In genomic region chr5:141817631-141818030, GRCh38 we compare ENCODE assay signal across 18 cellular contexts.
DNase-seq lines count a peak whose midpoint lies in the region; ATAC-seq and TF ChIP-seq lines count a peak whose summit lies in the region.
"Had no signal": no experiment of that assay in that cellular context is flagged by ENCODE, and none has a peak within 500 bp of the region (broad histone marks: within the 10 kb centered on the region; RNA-seq: fewer than 3 reads in every experiment).

No MANE protein-coding gene starts in this region.

- 74 to 79% methylated on average over 6 of the region's 6 CpGs for WGBS in heart right ventricle, 2 donors
- no CpG with 5 or more reads among the region's 6 CpGs for WGBS in neuronal stem cell (ENCODE audit: extremely low coverage in 2 of 2, insufficient read length in 2 of 2, insufficient replicate concordance in 1 of 2), 2 donors
- 79 to 84% methylated on average over 6 of the region's 6 CpGs for WGBS in upper lobe of left lung, 2 donors

- TF ChIP-seq EP300 in upper lobe of left lung (IDR thresholded peaks at IDR 0.05) = no peak

- H4K91ac ChIP-seq in neuronal stem cell (ENCODE audit: low read depth, low read length, poor library complexity) = no peak overlapping the region

- no peak overlapping the region for H4K8ac ChIP-seq in neuronal stem cell (ENCODE audit: low read depth, low read length)

- no peak overlapping the region for H2BK5ac ChIP-seq in neuronal stem cell (ENCODE audit: low read length)

- ATAC-seq in heart right ventricle = no peak
- ATAC-seq in upper lobe of left lung (ENCODE audit: low FRiP score in 2 of 2) = no peak
- no peak for ATAC-seq in GM21526 (IDR thresholded peaks at IDR 0.05; ENCODE audit: low FRiP score, unreplicated experiment)
- no peak for ATAC-seq in activated naive CD4-positive, alpha-beta T cell treated with anti-CD3 and anti-CD28 coated beads, Interleukin-2, amount 50 U/mL, for 72 hours

- no peak overlapping the region for H3K14ac ChIP-seq in neuronal stem cell (ENCODE audit: low read length)

- H2BK12ac ChIP-seq in neuronal stem cell (ENCODE audit: low read length) = no peak overlapping the region

- H3K4me1 ChIP-seq in heart right ventricle = peaks cover 8 to 68% (median 32%) of the 10 kb centered on the region in 9 donors
- peaks cover 26 to 43% of the 10 kb centered on the region in 2 donors for H3K4me1 ChIP-seq in neuronal stem cell (ENCODE audit: control insufficient read depth in 2 of 2, insufficient read depth in 1 of 2, low read depth in 1 of 2, low read length in 2 of 2)
- peaks cover 19 to 27% (median 23%) of the 10 kb centered on the region in 4 donors for H3K4me1 ChIP-seq in upper lobe of left lung

- H3K36me3 ChIP-seq in heart right ventricle = no peaks in the 10 kb centered on the region
- no peaks in the 10 kb centered on the region for H3K36me3 ChIP-seq in neuronal stem cell (replicated peaks in 1 of 2; ENCODE audit: control insufficient read depth in 2 of 2, insufficient read depth in 2 of 2, low read length in 2 of 2)
- no peaks in the 10 kb centered on the region for H3K36me3 ChIP-seq in upper lobe of left lung

- H3K23ac ChIP-seq in neuronal stem cell (ENCODE audit: low read depth, low read length, poor library complexity) = no peak overlapping the region

- H3K9me3 Mint-ChIP-seq in activated naive CD4-positive, alpha-beta T cell treated with anti-CD3 and anti-CD28 coated beads, Interleukin-2, amount 50 U/mL, for 72 hours = no peaks in the 10 kb centered on the region

- H3K79me1 ChIP-seq in neuronal stem cell (ENCODE audit: low read depth, low read length) = no peaks in the 10 kb centered on the region

- peak overlapping the region; percentile 38 to 94 (median 74) for H3K27ac ChIP-seq in heart right ventricle
- peak overlapping the region; percentile 46 for H3K27ac ChIP-seq in caudate nucleus (ENCODE audit: low read depth, low read length)
- H3K27ac ChIP-seq in neuronal stem cell (replicated peaks; ENCODE audit: low read length) = no peak overlapping the region
- peak overlapping the region; percentile 26 to 69 (median 52) for H3K27ac ChIP-seq in upper lobe of left lung
- H3K27ac ChIP-seq: KMS-11 had no signal

- intact Hi-C loops in heart right ventricle (cut with DNase I) (loop anchor here in 7 of 10 donors (2.0 to 10.0 kb wide), 7 partner anchors 31 to 135 kb away; partner anchors contain the start of gene PCDH1 (in 2 of the 7)), cardiac septum (cut with DNase I) (no loop called here)

- H3K4me3 ChIP-seq in heart right ventricle = no peak overlapping the region
- no peak overlapping the region for H3K4me3 ChIP-seq in neuronal stem cell (ENCODE audit: low read length in 2 of 2)
- H3K4me3 ChIP-seq in upper lobe of left lung = no peak overlapping the region

- H2AK5ac ChIP-seq in neuronal stem cell (ENCODE audit: low read depth, low read length) = no peak overlapping the region

- TF ChIP-seq POLR2A in upper lobe of left lung (IDR thresholded peaks at IDR 0.05) = no peak

- no peaks in the 10 kb centered on the region for H3K36me3 Mint-ChIP-seq in activated naive CD4-positive, alpha-beta T cell treated with anti-CD3 and anti-CD28 coated beads, Interleukin-2, amount 50 U/mL, for 72 hours

- H3K9ac ChIP-seq in neuronal stem cell (ENCODE audit: low read depth, low read length, poor library complexity) = no peak overlapping the region
- H3K9ac ChIP-seq: KMS-11 had no signal

- peak overlapping the region; percentile 42 for H3K18ac ChIP-seq in neuronal stem cell (ENCODE audit: low read length)

- H2BK120ac ChIP-seq in neuronal stem cell (ENCODE audit: low read depth, low read length) = no peak overlapping the region

- DNase-seq in heart right ventricle (no peak), cardiac septum (ENCODE audit: low spot score) (no peak), caudate nucleus (lab: John Stamatoyannopoulos, UW) (no peak), neuronal stem cell (ENCODE audit: low spot score) (no peak), upper lobe of left lung (no peak), COLO668 (lab: John Stamatoyannopoulos, UW; ENCODE audit: unreplicated experiment) (no peak)
- no peak for DNase-seq in activated naive CD4-positive, alpha-beta T cell treated with anti-CD3 and anti-CD28 coated beads, Interleukin-2, amount 50 U/mL, for 72 hours (ENCODE audit: low spot score in 2 of 2)
- DNase-seq: 8988T, COR-L47, GOT3, MV-4-11, NCI-H1694 treated with DMSO at 0.1 percent for 48 hours, NCI-H510A treated with DMSO at 0.1 percent for 48 hours, NCI-H774, SHP77 had no signal

- no peak overlapping the region for H2AFZ ChIP-seq in neuronal stem cell (ENCODE audit: low read length)

- H3K9me3 ChIP-seq in heart right ventricle = no peaks in the 10 kb centered on the region
- H3K9me3 ChIP-seq in neuronal stem cell (replicated peaks in 1 of 2; ENCODE audit: control insufficient read depth in 2 of 2, insufficient read depth in 1 of 2, low read depth in 1 of 2, low read length in 2 of 2) = no peaks in the 10 kb centered on the region
- no peaks in the 10 kb centered on the region for H3K9me3 ChIP-seq in upper lobe of left lung

- H3K27me3 ChIP-seq in heart right ventricle (peaks cover 0 to 4% (median 0%) of the 10 kb centered on the region in 7 donors), neuronal stem cell (ENCODE audit: control insufficient read depth in 3 of 3, insufficient read depth in 3 of 3, low read depth in 1 of 3, low read length in 3 of 3) (no peaks in the 10 kb centered on the region), upper lobe of left lung (no peaks in the 10 kb centered on the region)

- no peak overlapping the region for H3K27ac Mint-ChIP-seq in activated naive CD4-positive, alpha-beta T cell treated with anti-CD3 and anti-CD28 coated beads, Interleukin-2, amount 50 U/mL, for 72 hours
- H3K27ac Mint-ChIP-seq: B cell had no signal

- no peak overlapping the region for H3K4me2 ChIP-seq in neuronal stem cell (ENCODE audit: insufficient read depth, low read length, poor library complexity, severe bottlenecking)
- H3K4me2 ChIP-seq: KMS-11 had no signal

- TF ChIP-seq CTCF in heart right ventricle (IDR thresholded peaks at IDR 0.05) (no peak), upper lobe of left lung (IDR thresholded peaks at IDR 0.05) (no peak)

- no peak overlapping the region for H2BK15ac ChIP-seq in neuronal stem cell (ENCODE audit: low read length)

- no peak overlapping the region for H3K4ac ChIP-seq in neuronal stem cell (ENCODE audit: low read length)
